In the genomic region with DNA sequence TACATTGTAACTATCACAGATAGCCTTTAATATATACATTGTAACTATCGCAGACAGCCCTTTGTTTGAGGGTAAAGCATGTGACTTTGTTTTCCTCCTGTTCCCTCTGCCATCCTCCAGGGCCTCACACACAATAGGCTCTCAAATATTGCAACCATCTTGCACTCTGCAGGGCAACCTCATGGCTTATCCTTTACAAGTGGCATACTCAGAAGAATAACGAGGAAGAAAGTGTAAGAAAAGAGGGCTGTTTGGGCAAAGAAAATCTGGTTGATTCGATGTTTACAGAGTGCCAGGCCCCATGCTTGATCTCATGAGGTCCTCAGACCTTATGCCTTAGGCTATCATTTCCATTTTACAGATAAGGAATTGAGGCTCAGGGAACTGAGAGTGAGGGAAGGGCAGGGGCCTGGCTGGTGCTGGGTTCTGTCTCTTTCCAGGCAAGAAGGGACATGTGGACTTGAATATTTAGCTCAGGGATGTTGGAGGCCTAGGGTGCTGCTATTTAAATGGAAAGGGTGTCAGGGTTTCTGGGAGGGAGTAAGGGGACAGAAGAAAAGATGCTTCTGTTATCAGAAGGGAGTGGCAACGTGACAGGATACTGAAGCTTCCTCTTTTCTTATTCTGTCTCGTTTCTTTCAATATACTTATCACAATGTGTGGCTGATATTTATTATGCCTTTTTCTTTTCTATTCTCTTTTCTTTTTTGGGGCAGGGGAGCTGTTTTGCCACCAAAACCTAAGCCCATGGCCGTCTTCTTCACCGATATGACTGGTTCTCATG, we compare ENCODE assay signal across 8 cellular contexts. TPM values are rescaled to one million over a fixed set of nuclear protein-coding genes. Genes with fewer than 3 reads are reported as not detected.
DNase-seq lines count a peak whose midpoint lies in the region; ATAC-seq and TF ChIP-seq lines count a peak whose summit lies in the region.

No MANE protein-coding gene starts in this region.

- POLR2A ChIA-PET in SK-N-SH (lab: Yijun Ruan, JAX) (interaction anchor here (0.9 kb wide), 1 partner anchor 8 kb away, joined by 3 read pairs; no protein-coding TSS in a partner anchor), T-cell (lab: Charles Lee) (interaction anchor here in 1 of 2 donors (1.2 kb wide), 1 partner anchor 22 kb away, joined by 3 read pairs; no protein-coding TSS in a partner anchor)

- peak overlapping the region; percentile 96 for H3K4me2 ChIP-seq in SK-N-SH

- H3K79me2 ChIP-seq in SK-N-SH (ENCODE audit: insufficient read depth) = peaks cover 34% of the 10 kb centered on the region

- no peaks in the 10 kb centered on the region for H3K9me2 ChIP-seq in SK-N-SH

- H3K36me3 Mint-ChIP-seq in T-cell (peaks cover 6% of the 10 kb centered on the region), glutamatergic neuron (ENCODE audit: unreplicated experiment) (no peaks in the 10 kb centered on the region)

- no peaks in the 10 kb centered on the region for H3K27me3 ChIP-seq in SK-N-SH (ENCODE audit: insufficient read depth)
- H3K27me3 ChIP-seq in stomach = peaks cover 0 to 6% (median 0%) of the 10 kb centered on the region in 3 donors

- peak overlapping the region; percentile 94 to 95 for H3K27ac Mint-ChIP-seq in T-cell
- peak overlapping the region; percentile 91 for H3K27ac Mint-ChIP-seq in glutamatergic neuron (ENCODE audit: unreplicated experiment)

- no peaks in the 10 kb centered on the region for H3K9me3 ChIP-seq in SK-N-SH
- H3K9me3 ChIP-seq in stomach = no peaks in the 10 kb centered on the region

- peak overlapping the region; percentile 73 for H3K9ac ChIP-seq in SK-N-SH

- H3K4me3 Mint-ChIP-seq in T-cell (peak overlapping the region; percentile 92 to 99 (median 96)), glutamatergic neuron (ENCODE audit: unreplicated experiment) (peak overlapping the region; percentile 99)

- 16% methylated on average over 7 of the region's 7 CpGs for WGBS in SK-N-SH (ENCODE audit: low lambda C conversion rate)
- WGBS in stomach, 5 donors = 22 to 36% (median 26%) methylated on average over 7 of the region's 7 CpGs

- H4K20me1 ChIP-seq in SK-N-SH (ENCODE audit: insufficient read depth) = peaks cover 3% of the 10 kb centered on the region; the same call in 1 of the 2 replicates

- H3K27me3 Mint-ChIP-seq in T-cell (peaks cover 5 to 9% of the 10 kb centered on the region in 2 donors), glutamatergic neuron (ENCODE audit: unreplicated experiment) (peaks cover 9% of the 10 kb centered on the region)

- H3K9me3 Mint-ChIP-seq in T-cell = no peaks in the 10 kb centered on the region
- H3K9me3 Mint-ChIP-seq in glutamatergic neuron (ENCODE audit: unreplicated experiment) = peaks cover 4% of the 10 kb centered on the region

- no peak for TF ChIP-seq RAD21 in SK-N-SH (IDR thresholded peaks at IDR 0.05; ENCODE audit: low read length)

- H3K4me1 Mint-ChIP-seq in T-cell = peaks cover 34 to 42% (median 37%) of the 10 kb centered on the region in 3 donors
- peaks cover 20% of the 10 kb centered on the region for H3K4me1 Mint-ChIP-seq in glutamatergic neuron (ENCODE audit: low read depth, unreplicated experiment)

- H3K36me3 ChIP-seq in SK-N-SH (replicated peaks in 1 of 2; ENCODE audit: control insufficient read depth in 1 of 2, insufficient read depth in 2 of 2, low read length in 1 of 2) (peaks cover 0 to 6% of the 10 kb centered on the region in 2 experiments), stomach (no peaks in the 10 kb centered on the region)

- intact Hi-C loops in stomach (cut with DNase I; ENCODE audit: low total_unique reads) = no loop called here

- no peak for TF ChIP-seq EP300 in SK-N-SH (IDR thresholded peaks at IDR 0.05; ENCODE audit: borderline replicate concordance in 1 of 2, low read depth in 1 of 2, low read length in 1 of 2)
- TF ChIP-seq EP300 in stomach (IDR thresholded peaks at IDR 0.05) = no peak

- TF ChIP-seq CTCF in SK-N-SH (IDR thresholded peaks at IDR 0.05) (no peak), glutamatergic neuron (IDR thresholded peaks at IDR 0.05; ENCODE audit: partially characterized antibody, unreplicated experiment) (no peak), stomach (IDR thresholded peaks at IDR 0.05) (no peak)

- H3K4me3 ChIP-seq in SK-N-SH (ENCODE audit: low read depth in 2 of 2, low read length in 1 of 2) (peak overlapping the region; percentile 86 to 89), stomach (peak overlapping the region; percentile 73 to 98 (median 84))

- DNase-seq in SK-N-SH (peak; percentile 47), T-cell (no peak), glutamatergic neuron (no peak), stomach (no peak), ureter (ENCODE audit: low spot score) (no peak), NK-92 (lab: John Stamatoyannopoulos, UW; ENCODE audit: unreplicated experiment) (no peak)

- no peak for TF ChIP-seq POLR2A in stomach (IDR thresholded peaks at IDR 0.05)

- H3K27ac ChIP-seq in SK-N-SH (ENCODE audit: low read depth in 2 of 2, low read length in 1 of 2) (peak overlapping the region in 1 of 2 experiments; percentile 69; a peak in 1 of 4 replicates), stomach (peak overlapping the region in 3 of 5 donors; percentile 80 to 91 (median 89))

- H3F3A ChIP-seq in SK-N-SH (replicated peaks; ENCODE audit: insufficient read depth) = peaks cover 19% of the 10 kb centered on the region

- CTCF ChIA-PET in SK-N-SH (lab: Yijun Ruan, JAX) (interaction anchor here (0.8 to 2.0 kb wide), 4 partner anchors 9 to 118 kb away, joined by 4 to 21 read pairs (median 4); no protein-coding TSS in a partner anchor), T-cell (lab: Charles Lee) (interaction anchor here (0.5 to 1.8 kb wide), 2 partner anchors 8 to 85 kb away, joined by 3 to 9 read pairs; no protein-coding TSS in a partner anchor)

- H3K4me1 ChIP-seq in SK-N-SH (ENCODE audit: control insufficient read depth in 1 of 2, insufficient read depth in 2 of 2, low read depth in 1 of 2, low read length in 1 of 2) (peaks cover 8 to 17% of the 10 kb centered on the region in 2 experiments; a peak in 3 of 4 replicates), stomach (peaks cover 29 to 35% (median 34%) of the 10 kb centered on the region in 4 donors)

- ATAC-seq in SK-N-SH treated with all-trans-retinoic acid at 6 μM for 48 hours = no peak
- ATAC-seq in T-cell (replicated peaks in 1 of 4) = no peak
- no peak for ATAC-seq in GM18520 (IDR thresholded peaks at IDR 0.05; ENCODE audit: unreplicated experiment)

- 0 out of 2 replicates have a peak overlapping the region, but pooled peaks have one; percentile 59 for H2AFZ ChIP-seq in SK-N-SH (ENCODE audit: low read depth)

TF ChIP-seq in SK-N-SH, 30 proteins besides CTCF, POLR2A, EP300 and RAD21:
- TF ChIP-seq NFIC (IDR thresholded peaks at IDR 0.05; ENCODE audit: borderline replicate concordance) (no peak), MEF2A (IDR thresholded peaks at IDR 0.05; ENCODE audit: borderline replicate concordance, low read depth) (no peak), ELF1 (IDR thresholded peaks at IDR 0.05) (no peak)

TF ChIP-seq in SK-N-SH treated with all-trans-retinoic acid at 6 μM for 48 hours, 23 proteins besides CTCF, POLR2A, EP300 and RAD21 (continues in another document):
- TF ChIP-seq, protein P1, sequence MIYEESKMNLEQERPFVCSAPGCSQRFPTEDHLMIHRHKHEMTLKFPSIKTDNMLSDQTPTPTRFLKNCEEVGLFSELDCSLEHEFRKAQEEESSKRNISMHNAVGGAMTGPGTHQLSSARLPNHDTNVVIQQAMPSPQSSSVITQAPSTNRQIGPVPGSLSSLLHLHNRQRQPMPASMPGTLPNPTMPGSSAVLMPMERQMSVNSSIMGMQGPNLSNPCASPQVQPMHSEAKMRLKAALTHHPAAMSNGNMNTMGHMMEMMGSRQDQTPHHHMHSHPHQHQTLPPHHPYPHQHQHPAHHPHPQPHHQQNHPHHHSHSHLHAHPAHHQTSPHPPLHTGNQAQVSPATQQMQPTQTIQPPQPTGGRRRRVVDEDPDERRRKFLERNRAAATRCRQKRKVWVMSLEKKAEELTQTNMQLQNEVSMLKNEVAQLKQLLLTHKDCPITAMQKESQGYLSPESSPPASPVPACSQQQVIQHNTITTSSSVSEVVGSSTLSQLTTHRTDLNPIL (CRISPR knock-in tag; IDR thresholded peaks at IDR 0.05; ENCODE audit: low read depth) = no peak
- TF ChIP-seq ZFP30 (CRISPR knock-in tag; IDR thresholded peaks at IDR 0.05) = no peak
- TF ChIP-seq TOX (CRISPR knock-in tag; IDR thresholded peaks at IDR 0.05; ENCODE audit: borderline replicate concordance) = no peak
- TF ChIP-seq RARB (CRISPR knock-in tag; IDR thresholded peaks at IDR 0.05) = no peak
- TF ChIP-seq ISL1 (CRISPR knock-in tag; IDR thresholded peaks at IDR 0.05) = no peak
- TF ChIP-seq ZNF565 (CRISPR knock-in tag; conservative IDR thresholded peaks at IDR 0.05; ENCODE audit: low read depth) = no peak

RNA-seq across cellular contexts. Expression of a gene that starts 1.1 kb away (rescaled TPM):
- 46.7 and 49.6 TPM in 2 replicates for polyA plus RNA-seq in SK-N-SH (2012; rRNA removed)
- 46.2 and 46.7 TPM in 2 replicates for polyA plus RNA-seq in SK-N-SH (2012; cell fraction: cytosol; rRNA removed)
- 28.3 and 45.0 TPM in 2 replicates for polyA plus RNA-seq in SK-N-SH (2012; cell fraction: nucleus; rRNA removed)
- total RNA-seq in T-cell = 10 to 100 TPM; 27.1 to 40.4 (median 33.2) TPM
- total RNA-seq in glutamatergic neuron (ENCODE audit: unreplicated experiment) = 48.0 TPM
- 10 to 100 TPM; 18.7 to 52.1 (median 27.8) TPM for total RNA-seq in stomach
- 10 to 100 TPM; 31.8 to 54.7 (median 34.9) TPM for polyA plus RNA-seq in stomach
- 38.7 TPM for total RNA-seq in ureter

RNA-seq across cellular contexts. Expression of a gene that starts 30.6 kb away (rescaled TPM):
- polyA plus RNA-seq in SK-N-SH (2012; rRNA removed) (2.4 and 3.2 TPM in 2 replicates), stomach (under 1 TPM in 2 of 3 donors, not detected in 1; 0.12 to 0.35 TPM)
- polyA plus RNA-seq in SK-N-SH (2012; cell fraction: cytosol; rRNA removed) = 1.2 and 1.9 TPM in 2 replicates
- 11.1 and 13.7 TPM in 2 replicates for polyA plus RNA-seq in SK-N-SH (2012; cell fraction: nucleus; rRNA removed)
- total RNA-seq in T-cell (under 1 TPM in 3 of 5 donors, not detected in 2; 0.13 to 0.26 (median 0.16) TPM), glutamatergic neuron (ENCODE audit: unreplicated experiment) (14.7 TPM), stomach (under 1 TPM in 2 of 5 donors, not detected in 3; 0.58 to 0.73 TPM), ureter (0.75 TPM)
